ENCODE assay signal across 19 cellular contexts in the genomic region with DNA sequence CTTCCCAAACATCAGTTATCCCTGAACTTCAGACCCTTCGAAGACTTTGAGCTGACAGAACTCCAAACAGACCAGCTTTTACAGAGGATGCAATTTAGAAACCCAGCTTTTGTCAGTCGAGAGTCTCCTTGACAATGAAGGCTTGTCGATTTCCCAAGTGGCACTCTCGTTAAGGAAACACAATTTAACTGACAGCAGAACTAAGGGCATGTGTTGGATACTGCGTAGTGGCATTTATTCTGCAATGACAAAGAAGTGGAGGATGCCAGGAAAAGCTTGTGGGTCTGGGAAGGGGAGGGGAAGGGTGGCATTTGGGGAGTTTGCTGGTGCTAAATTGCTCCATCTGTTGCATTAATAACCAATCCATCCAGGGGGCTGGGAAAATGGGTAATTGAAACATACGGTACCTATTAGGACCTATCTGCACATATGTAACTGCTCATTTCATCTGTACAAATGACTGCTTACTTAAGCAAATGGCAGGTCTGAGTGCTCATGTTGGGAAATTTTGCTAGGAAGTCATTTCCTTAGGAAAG.
"Had no signal": no experiment of that assay in that cellular context is flagged by ENCODE, and none has a peak within 500 bp of the region (broad histone marks: within the 10 kb centered on the region; RNA-seq: fewer than 3 reads in every experiment).

No MANE protein-coding gene starts in this region.

- DNase-seq: activated CD4-positive, alpha-beta T cell treated with anti-CD3 and anti-CD28 coated beads for 1 hour; activated CD4-positive, alpha-beta T cell treated with anti-CD3 and anti-CD28 coated beads, Interleukin-2, amount 50 U/mL, for 1 hour; activated CD8-positive, alpha-beta T cell treated with anti-CD3 and anti-CD28 coated beads, Interleukin-2, amount 10 ng/mL, durations not matched to agents 7 days and 5 days; activated T-cell treated with anti-CD3 and anti-CD28 coated beads, Interleukin-2, amount 50 U/mL, for 1 hour; aorta; cortex of kidney; heart left ventricle; midbrain; natural killer cell; pancreas; stimulated activated CD4-positive, alpha-beta T cell treated with anti-CD3 and anti-CD28 coated beads, Interleukin-4, amount 100 ng/mL, for 24 hours; stimulated activated naive CD8-positive, alpha-beta T cell treated with anti-CD3 and anti-CD28 coated beads, Interleukin-15, Interleukin-2, amounts not matched to agents 100 U/mL and 50 U/mL, for 24 hours; upper lobe of right lung; WERI-Rb-1 had no signal

- ATAC-seq: activated CD8-positive, alpha-beta T cell treated with anti-CD3 and anti-CD28 coated beads, Interleukin-2, amount 10 ng/mL, durations not matched to agents 7 days and 5 days; activated naive CD4-positive, alpha-beta T cell treated with anti-CD3 and anti-CD28 coated beads, Interleukin-2, amount 50 U/mL, for 72 hours; activated T-helper 17 cell treated with anti-CD3 and anti-CD28 coated beads, Interleukin-2, amount 50 U/mL, for 72 hours; heart left ventricle; natural killer cell; pancreas; psoas muscle; stimulated activated naive CD8-positive, alpha-beta T cell treated with anti-CD3 and anti-CD28 coated beads, Interleukin-15, Interleukin-2, amounts not matched to agents 100 U/mL and 50 U/mL, for 24 hours; upper lobe of right lung had no signal

- H3K9me3 ChIP-seq: pancreas, psoas muscle, upper lobe of right lung had no signal

- H3K27me3 ChIP-seq: heart left ventricle, pancreas, right atrium auricular region, upper lobe of right lung had no signal

- H3K4me1 ChIP-seq: pancreas, psoas muscle, right atrium auricular region, upper lobe of right lung had no signal

- H3K27ac ChIP-seq: epithelial cell of prostate, heart left ventricle, pancreas, psoas muscle, right atrium auricular region, upper lobe of right lung, WERI-Rb-1 had no signal

- H3K36me3 ChIP-seq: heart left ventricle, pancreas, right atrium auricular region, upper lobe of right lung, WERI-Rb-1 had no signal

- H3K4me3 ChIP-seq: heart left ventricle, pancreas, psoas muscle, right atrium auricular region, upper lobe of right lung had no signal
